8 cellular contexts compared by ENCODE assay signal in the genomic region with DNA sequence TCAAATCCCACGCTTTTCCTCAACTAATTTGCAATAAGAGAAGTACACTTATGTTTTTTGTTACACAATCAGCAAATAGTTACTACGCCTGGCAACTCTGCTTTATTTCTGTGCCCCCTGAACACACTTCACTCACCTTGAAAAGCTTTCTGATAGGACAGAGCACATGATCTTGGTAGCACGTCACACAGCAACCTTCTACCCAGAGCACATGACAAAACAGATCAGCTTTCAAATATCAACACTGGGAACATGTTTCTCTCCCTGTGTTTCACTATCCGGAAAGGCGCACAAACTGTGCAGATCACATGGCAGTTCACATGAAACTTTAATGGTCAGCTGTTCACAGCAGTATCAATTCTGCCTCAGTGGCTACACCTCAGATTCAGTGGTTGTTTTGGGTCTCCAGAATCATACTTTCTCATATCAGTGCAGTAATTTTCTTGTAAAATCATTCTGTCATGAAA. TPM values are rescaled to one million over a fixed set of nuclear protein-coding genes. Genes with fewer than 3 reads are reported as not detected.
A peak's percentile ranks its signal among the peaks of the same experiment; 100 is the strongest.
DNase-seq lines count a peak whose midpoint lies in the region; ATAC-seq and TF ChIP-seq lines count a peak whose summit lies in the region.

No MANE protein-coding gene starts in this region.

- DNase-seq in activated T-cell treated with anti-CD3 and anti-CD28 coated beads, Interleukin-2, amount 50 U/mL, for 72 hours, result no peak
- DNase-seq in activated T-cell treated with anti-CD3 and anti-CD28 coated beads, Interleukin-2, amount 50 U/mL, for 1 hour, result no peak
- DNase-seq in activated naive CD8-positive, alpha-beta T cell treated with anti-CD3 and anti-CD28 coated beads for 36 hours, result no peak
- DNase-seq in iris pigment epithelial cell (ENCODE audit: low read depth) (peak; percentile 92), tibial nerve (ENCODE audit: low spot score in 2 of 2) (peak in 1 of 2 donors; percentile 65), endothelial cell (ENCODE audit: low spot score) (no peak)

- H3K27ac Mint-ChIP-seq in activated T-cell treated with anti-CD3 and anti-CD28 coated beads, Interleukin-2, amount 50 U/mL, for 72 hours, result no peak overlapping the region
- no peak overlapping the region for H3K27ac Mint-ChIP-seq in activated naive CD8-positive, alpha-beta T cell treated with anti-CD3 and anti-CD28 coated beads for 36 hours
- H3K27ac Mint-ChIP-seq in endothelial cell (ENCODE audit: unreplicated experiment), result no peak overlapping the region
- no peak overlapping the region for H3K27ac Mint-ChIP-seq in stimulated activated memory B cell treated with anti-CD40 and anti-IgM and Interleukin-4, amounts not matched to agents 10 μg/mL and 1 μg/mL and 100 μg/mL, for 72 hours

- H3K36me3 Mint-ChIP-seq in activated T-cell treated with anti-CD3 and anti-CD28 coated beads, Interleukin-2, amount 50 U/mL, for 72 hours (ENCODE audit: insufficient read depth in 2 of 2), result peaks cover 0 to 4% of the 10 kb centered on the region in 2 donors
- H3K36me3 Mint-ChIP-seq in activated naive CD8-positive, alpha-beta T cell treated with anti-CD3 and anti-CD28 coated beads for 36 hours, result peaks cover 17% of the 10 kb centered on the region
- H3K36me3 Mint-ChIP-seq in endothelial cell (ENCODE audit: low read depth, unreplicated experiment), result no peaks in the 10 kb centered on the region
- no peaks in the 10 kb centered on the region for H3K36me3 Mint-ChIP-seq in stimulated activated memory B cell treated with anti-CD40 and anti-IgM and Interleukin-4, amounts not matched to agents 10 μg/mL and 1 μg/mL and 100 μg/mL, for 72 hours

- TF ChIP-seq EP300 in tibial nerve (IDR thresholded peaks at IDR 0.05), result peak; percentile 58 to 94

- H3K27me3 Mint-ChIP-seq in activated T-cell treated with anti-CD3 and anti-CD28 coated beads, Interleukin-2, amount 50 U/mL, for 72 hours (ENCODE audit: low read depth), result peaks cover 7% of the 10 kb centered on the region
- no peaks in the 10 kb centered on the region for H3K27me3 Mint-ChIP-seq in activated naive CD8-positive, alpha-beta T cell treated with anti-CD3 and anti-CD28 coated beads for 36 hours
- H3K27me3 Mint-ChIP-seq in endothelial cell (ENCODE audit: unreplicated experiment), result peaks cover 8% of the 10 kb centered on the region
- H3K27me3 Mint-ChIP-seq in stimulated activated memory B cell treated with anti-CD40 and anti-IgM and Interleukin-4, amounts not matched to agents 10 μg/mL and 1 μg/mL and 100 μg/mL, for 72 hours, result no peaks in the 10 kb centered on the region

- H3K4me1 Mint-ChIP-seq in activated T-cell treated with anti-CD3 and anti-CD28 coated beads, Interleukin-2, amount 50 U/mL, for 72 hours (ENCODE audit: low read depth), result peaks cover 68% of the 10 kb centered on the region
- peaks cover 66% of the 10 kb centered on the region for H3K4me1 Mint-ChIP-seq in activated naive CD8-positive, alpha-beta T cell treated with anti-CD3 and anti-CD28 coated beads for 36 hours
- peaks cover 36% of the 10 kb centered on the region for H3K4me1 Mint-ChIP-seq in endothelial cell (ENCODE audit: unreplicated experiment)
- peaks cover 36% of the 10 kb centered on the region for H3K4me1 Mint-ChIP-seq in stimulated activated memory B cell treated with anti-CD40 and anti-IgM and Interleukin-4, amounts not matched to agents 10 μg/mL and 1 μg/mL and 100 μg/mL, for 72 hours

- peaks cover 0 to 54% (median 16%) of the 10 kb centered on the region in 4 donors for H3K4me1 ChIP-seq in tibial nerve

- H3K9me3 Mint-ChIP-seq in activated T-cell treated with anti-CD3 and anti-CD28 coated beads, Interleukin-2, amount 50 U/mL, for 72 hours, result no peaks in the 10 kb centered on the region
- H3K9me3 Mint-ChIP-seq in activated naive CD8-positive, alpha-beta T cell treated with anti-CD3 and anti-CD28 coated beads for 36 hours, result peaks cover 2% of the 10 kb centered on the region
- H3K9me3 Mint-ChIP-seq in endothelial cell (ENCODE audit: unreplicated experiment), result no peaks in the 10 kb centered on the region
- no peaks in the 10 kb centered on the region for H3K9me3 Mint-ChIP-seq in stimulated activated memory B cell treated with anti-CD40 and anti-IgM and Interleukin-4, amounts not matched to agents 10 μg/mL and 1 μg/mL and 100 μg/mL, for 72 hours

- H3K27me3 ChIP-seq in tibial nerve, result no peaks in the 10 kb centered on the region

- peak; percentile 33 to 72 for TF ChIP-seq POLR2A in tibial nerve (IDR thresholded peaks at IDR 0.05)

- no peaks in the 10 kb centered on the region for H3K36me3 ChIP-seq in tibial nerve

- H3K4me3 ChIP-seq in tibial nerve, result peak overlapping the region; percentile 73 to 99 (median 88)

- no peak for ATAC-seq in activated T-cell treated with anti-CD3 and anti-CD28 coated beads, Interleukin-2, amount 50 U/mL, for 72 hours (replicated peaks in 1 of 2)
- ATAC-seq in stimulated activated memory B cell treated with anti-CD40 and anti-IgM and Interleukin-4, amounts not matched to agents 10 μg/mL and 1 μg/mL and 100 μg/mL, for 72 hours, result no peak
- no peak for ATAC-seq in GM19467 (IDR thresholded peaks at IDR 0.05; ENCODE audit: unreplicated experiment)

- TF ChIP-seq CTCF in tibial nerve (IDR thresholded peaks at IDR 0.05) (no peak), endothelial cell (IDR thresholded peaks at IDR 0.05; ENCODE audit: unreplicated experiment) (no peak)

- peak overlapping the region; percentile 89 to 93 for H3K4me3 Mint-ChIP-seq in activated T-cell treated with anti-CD3 and anti-CD28 coated beads, Interleukin-2, amount 50 U/mL, for 72 hours
- H3K4me3 Mint-ChIP-seq in activated naive CD8-positive, alpha-beta T cell treated with anti-CD3 and anti-CD28 coated beads for 36 hours, result peak overlapping the region; percentile 88
- no peak overlapping the region for H3K4me3 Mint-ChIP-seq in endothelial cell (ENCODE audit: unreplicated experiment)
- no peak overlapping the region for H3K4me3 Mint-ChIP-seq in stimulated activated memory B cell treated with anti-CD40 and anti-IgM and Interleukin-4, amounts not matched to agents 10 μg/mL and 1 μg/mL and 100 μg/mL, for 72 hours

- peak overlapping the region; percentile 97 to 100 (median 98) for H3K27ac ChIP-seq in tibial nerve

- WGBS in tibial nerve, 2 donors, result 47 to 48% methylated on average over 5 of the region's 5 CpGs

- no peaks in the 10 kb centered on the region for H3K9me3 ChIP-seq in tibial nerve

RNA-seq across cellular contexts. Expression of gene SLC19A2, which starts 2.2 kb away (rescaled TPM):
- 1 to 10 TPM; 4.6 to 7.2 TPM for total RNA-seq in activated T-cell treated with anti-CD3 and anti-CD28 coated beads, Interleukin-2, amount 50 U/mL, for 72 hours
- 1 to 10 TPM; 6.2 to 6.5 TPM for total RNA-seq in activated naive CD8-positive, alpha-beta T cell treated with anti-CD3 and anti-CD28 coated beads for 36 hours
- 10 to 100 TPM; 25.1 to 51.6 (median 35.6) TPM for total RNA-seq in tibial nerve
- 6.1 TPM for total RNA-seq in endothelial cell (ENCODE audit: unreplicated experiment)

RNA-seq across cellular contexts. Expression of gene CCDC181, which starts 56.3 kb away (rescaled TPM):
- not detected for total RNA-seq in activated T-cell treated with anti-CD3 and anti-CD28 coated beads, Interleukin-2, amount 50 U/mL, for 72 hours
- under 1 TPM; 0.52 to 0.62 TPM for total RNA-seq in activated naive CD8-positive, alpha-beta T cell treated with anti-CD3 and anti-CD28 coated beads for 36 hours
- total RNA-seq in tibial nerve (1 to 10 TPM in 3 of 4 donors, under 1 TPM in 1; 0.39 to 3.6 (median 1.6) TPM), endothelial cell (ENCODE audit: unreplicated experiment) (0.80 TPM)

Comparison
In these comparisons a context has a peak if more than half of its experiments do, and no peak if none do; other contexts are left out.
1. H3K4me3 Mint-ChIP-seq: peak in activated T-cell treated with anti-CD3 and anti-CD28 coated beads, Interleukin-2, amount 50 U/mL, for 72 hours (2 of 2) and activated naive CD8-positive, alpha-beta T cell treated with anti-CD3 and anti-CD28 coated beads for 36 hours (single experiment); none in endothelial cell (single experiment) and stimulated activated memory B cell treated with anti-CD40 and anti-IgM and Interleukin-4, amounts not matched to agents 10 μg/mL and 1 μg/mL and 100 μg/mL, for 72 hours (single experiment).